Comparison of ENCODE assay signal across 16 cellular contexts in genomic region chr2:6810961-6811360, GRCh38. TPM values are rescaled to one million over a fixed set of nuclear protein-coding genes. Genes with fewer than 3 reads are reported as not detected.
A peak's percentile ranks its signal among the peaks of the same experiment; 100 is the strongest.
DNase-seq lines count a peak whose midpoint lies in the region; ATAC-seq and TF ChIP-seq lines count a peak whose summit lies in the region.
"Had no signal": no experiment of that assay in that cellular context is flagged by ENCODE, and none has a peak within 500 bp of the region (broad histone marks: within the 10 kb centered on the region; RNA-seq: fewer than 3 reads in every experiment).

No MANE protein-coding gene starts in this region.

- no peaks in the 10 kb centered on the region for H3K27me3 ChIP-seq in DOHH2 (ENCODE audit: control insufficient read depth, low read length)

- H3K27me3 Mint-ChIP-seq in activated CD4-positive, alpha-beta T cell treated with anti-CD3 and anti-CD28 coated beads, Interleukin-2, amount 10 ng/mL, durations not matched to agents 7 days and 5 days: peaks cover 10% of the 10 kb centered on the region

- peaks cover 16% of the 10 kb centered on the region for H3K36me3 ChIP-seq in DOHH2 (ENCODE audit: control insufficient read depth, low read length)

- peaks cover 37% of the 10 kb centered on the region for H3K79me2 ChIP-seq in DOHH2 (ENCODE audit: control insufficient read depth, low read length)

- POLR2A ChIA-PET in activated CD4-positive, alpha-beta T cell treated with anti-CD3 and anti-CD28 coated beads, Interleukin-2, amount 10 ng/mL, durations not matched to agents 7 days and 5 days (lab: Charles Lee): no interaction called here

- H3F3A ChIP-seq in DOHH2 (ENCODE audit: control insufficient read depth, insufficient read depth): peaks cover 66% of the 10 kb centered on the region

- DNase-seq in DMS 273 (lab: John Stamatoyannopoulos, UW; ENCODE audit: unreplicated experiment): peak; percentile 4
- DNase-seq in DMS 273 treated with DMSO at 0.1 percent for 48 hours (lab: John Stamatoyannopoulos, UW): no peak
- peak; percentile 78 for DNase-seq in cerebellar cortex (ENCODE audit: low spot score)
- no peak for DNase-seq in activated CD4-positive, alpha-beta T cell treated with anti-CD3 and anti-CD28 coated beads, Interleukin-2, amount 10 ng/mL, durations not matched to agents 7 days and 5 days
- DNase-seq in activated CD8-positive, alpha-beta memory T cell treated with anti-CD3 and anti-CD28 coated beads for 24 hours: no peak
- DNase-seq: AML-193; Calu3; CD8-positive, alpha-beta T cell; GF-D8; H9; KBM-7 had no signal

- no peak overlapping the region for H3K4me3 Mint-ChIP-seq in activated CD4-positive, alpha-beta T cell treated with anti-CD3 and anti-CD28 coated beads, Interleukin-2, amount 10 ng/mL, durations not matched to agents 7 days and 5 days
- H3K4me3 Mint-ChIP-seq: CD8-positive, alpha-beta T cell; H9; IgD-negative memory B cell had no signal

- H3K9me3 Mint-ChIP-seq in activated CD4-positive, alpha-beta T cell treated with anti-CD3 and anti-CD28 coated beads, Interleukin-2, amount 10 ng/mL, durations not matched to agents 7 days and 5 days: no peaks in the 10 kb centered on the region
- H3K9me3 Mint-ChIP-seq: CD8-positive, alpha-beta T cell had no signal

- H4K20me1 ChIP-seq in DOHH2 (ENCODE audit: control insufficient read depth, insufficient read depth, low read depth, low read length): no peaks in the 10 kb centered on the region

- H3K4me2 ChIP-seq in DOHH2 (ENCODE audit: low read length): peak overlapping the region; percentile 78
- H3K4me2 ChIP-seq: A549 had no signal

- H3K4me3 ChIP-seq in DOHH2 (ENCODE audit: low read length): peak overlapping the region; percentile 63
- H3K4me3 ChIP-seq: A549 had no signal

- H3K9me3 ChIP-seq in DOHH2 (ENCODE audit: control insufficient read depth, insufficient read depth, low read length): peaks cover 6% of the 10 kb centered on the region; the same call in 1 of the 2 replicates
- H3K9me3 ChIP-seq: A549 had no signal

- H3K27ac Mint-ChIP-seq in activated CD4-positive, alpha-beta T cell treated with anti-CD3 and anti-CD28 coated beads, Interleukin-2, amount 10 ng/mL, durations not matched to agents 7 days and 5 days: no peak overlapping the region
- H3K27ac Mint-ChIP-seq: CD8-positive, alpha-beta T cell; H9; IgD-negative memory B cell had no signal

- peaks cover 100% of the 10 kb centered on the region for H3K4me1 ChIP-seq in DOHH2 (ENCODE audit: control insufficient read depth, low read length)
- H3K4me1 ChIP-seq: A549 had no signal

- H3K4me1 Mint-ChIP-seq in activated CD4-positive, alpha-beta T cell treated with anti-CD3 and anti-CD28 coated beads, Interleukin-2, amount 10 ng/mL, durations not matched to agents 7 days and 5 days: no peaks in the 10 kb centered on the region

- no peak for ATAC-seq in GM21528 (IDR thresholded peaks at IDR 0.05; ENCODE audit: low FRiP score, unreplicated experiment)
- ATAC-seq: CD8-positive, alpha-beta T cell had no signal

- CTCF ChIA-PET in activated CD4-positive, alpha-beta T cell treated with anti-CD3 and anti-CD28 coated beads, Interleukin-2, amount 10 ng/mL, durations not matched to agents 7 days and 5 days (lab: Charles Lee): no interaction called here

- peak overlapping the region; percentile 96 for H3K27ac ChIP-seq in DOHH2 (ENCODE audit: low read depth, low read length)
- H3K27ac ChIP-seq: 22Rv1, A549 had no signal

- H3K9me2 ChIP-seq in DOHH2 (replicated peaks; ENCODE audit: control insufficient read depth, low read length): no peaks in the 10 kb centered on the region

- no peak for TF ChIP-seq CTCF in DOHH2 (IDR thresholded peaks at IDR 0.05; ENCODE audit: low read depth, low read length, poor library complexity, severe bottlenecking)

- no peaks in the 10 kb centered on the region for H3K36me3 Mint-ChIP-seq in activated CD4-positive, alpha-beta T cell treated with anti-CD3 and anti-CD28 coated beads, Interleukin-2, amount 10 ng/mL, durations not matched to agents 7 days and 5 days (ENCODE audit: low read depth)
- H3K36me3 Mint-ChIP-seq: CD8-positive, alpha-beta T cell; IgD-negative memory B cell had no signal

RNA-seq across cellular contexts. Expression of gene CMPK2, which starts 54.7 kb away (rescaled TPM):
- 10 to 100 TPM; 94.3 to 96.0 TPM for total RNA-seq in activated CD4-positive, alpha-beta T cell treated with anti-CD3 and anti-CD28 coated beads, Interleukin-2, amount 10 ng/mL, durations not matched to agents 7 days and 5 days

Comparison
In these comparisons a context has a peak if more than half of its experiments do, and no peak if none do; other contexts are left out.
1. DNase-seq: peak in DMS 273 (single experiment) and cerebellar cortex (single experiment); none in DMS 273 treated with DMSO at 0.1 percent for 48 hours (single experiment), activated CD4-positive, alpha-beta T cell treated with anti-CD3 and anti-CD28 coated beads, Interleukin-2, amount 10 ng/mL, durations not matched to agents 7 days and 5 days (single experiment) and activated CD8-positive, alpha-beta memory T cell treated with anti-CD3 and anti-CD28 coated beads for 24 hours (single experiment).